ENCODE assay signal across 14 cellular contexts in genomic region chr7:130374507-130374906, GRCh38. TPM values are rescaled to one million over a fixed set of nuclear protein-coding genes. Genes with fewer than 3 reads are reported as not detected.
DNase-seq lines count a peak whose midpoint lies in the region; ATAC-seq and TF ChIP-seq lines count a peak whose summit lies in the region.
"Had no signal": no experiment of that assay in that cellular context is flagged by ENCODE, and none has a peak within 500 bp of the region (broad histone marks: within the 10 kb centered on the region; RNA-seq: fewer than 3 reads in every experiment).

No MANE protein-coding gene starts in this region.

- H3K36me3 ChIP-seq in RWPE2 (ENCODE audit: low read depth) (no peaks in the 10 kb centered on the region), esophagus (ENCODE audit: control insufficient read depth in 2 of 2, insufficient read depth in 2 of 2, low read length in 1 of 2) (no peaks in the 10 kb centered on the region), thymus (ENCODE audit: control insufficient read depth, insufficient read depth) (no peaks in the 10 kb centered on the region)

- H3K4me3 ChIP-seq in RWPE2 (ENCODE audit: severe bottlenecking), result no peak overlapping the region
- H3K4me3 ChIP-seq in esophagus (ENCODE audit: low read depth in 1 of 2, low read length in 2 of 2), result no peak overlapping the region
- no peak overlapping the region for H3K4me3 ChIP-seq in thymus (ENCODE audit: low read length)

- H3K27me3 Mint-ChIP-seq in nephron progenitor cell (ENCODE audit: low read depth, poor library complexity), result no peaks in the 10 kb centered on the region
- H3K27me3 Mint-ChIP-seq in naive thymus-derived CD8-positive, alpha-beta T cell, result no peaks in the 10 kb centered on the region
- H3K27me3 Mint-ChIP-seq: activated CD8-positive, alpha-beta T cell treated with anti-CD3 and anti-CD28 coated beads for 36 hours; activated naive CD4-positive, alpha-beta T cell treated with anti-CD3 and anti-CD28 coated beads, Interleukin-2, amount 50 U/mL, for 24 hours; CD4-positive, CD25-positive, alpha-beta regulatory T cell had no signal

- H3K27ac ChIP-seq in RWPE2 (ENCODE audit: poor library complexity, severe bottlenecking), result peak overlapping the region; percentile 97
- H3K27ac ChIP-seq in esophagus (ENCODE audit: low read depth in 2 of 2, low read length in 1 of 2), result peak overlapping the region; percentile 89 to 93
- H3K27ac ChIP-seq in thymus (ENCODE audit: low read depth), result peak overlapping the region; percentile 68

- POLR2A ChIA-PET in naive thymus-derived CD8-positive, alpha-beta T cell (lab: Charles Lee), result no interaction called here

- no peak for ATAC-seq in RWPE2 (ENCODE audit: low read depth)
- ATAC-seq in naive thymus-derived CD8-positive, alpha-beta T cell, result no peak
- ATAC-seq: activated CD8-positive, alpha-beta T cell treated with anti-CD3 and anti-CD28 coated beads for 36 hours had no signal

- peaks cover 66% of the 10 kb centered on the region for H3K4me1 Mint-ChIP-seq in nephron progenitor cell
- H3K4me1 Mint-ChIP-seq in naive thymus-derived CD8-positive, alpha-beta T cell, result peaks cover under 1 to 33% (median 17%) of the 10 kb centered on the region in 4 donors

- H3K27ac Mint-ChIP-seq in nephron progenitor cell, result peak overlapping the region; percentile 100
- H3K27ac Mint-ChIP-seq in naive thymus-derived CD8-positive, alpha-beta T cell, result peak overlapping the region in 3 of 10 donors; percentile 8 to 89 (median 17)
- H3K27ac Mint-ChIP-seq: activated CD8-positive, alpha-beta T cell treated with anti-CD3 and anti-CD28 coated beads for 36 hours; activated naive CD4-positive, alpha-beta T cell treated with anti-CD3 and anti-CD28 coated beads, Interleukin-2, amount 50 U/mL, for 24 hours had no signal

- TF ChIP-seq CTCF in RWPE2 (IDR thresholded peaks at IDR 0.05; ENCODE audit: poor library complexity, severe bottlenecking) (no peak), nephron progenitor cell (IDR thresholded peaks at IDR 0.05) (no peak)

- 77 to 95% methylated on average over 6 of the region's 6 CpGs for WGBS in esophagus, 2 donors
- WGBS in thymus, result 98% methylated on average over 6 of the region's 6 CpGs

- H3K27me3 ChIP-seq in RWPE2 (ENCODE audit: insufficient read depth, poor library complexity, severe bottlenecking) (no peaks in the 10 kb centered on the region), esophagus (ENCODE audit: control insufficient read depth in 1 of 2, insufficient read depth in 2 of 2, low read length in 2 of 2) (no peaks in the 10 kb centered on the region), thymus (ENCODE audit: control insufficient read depth, insufficient read depth) (no peaks in the 10 kb centered on the region)

- DNase-seq in RWPE2 (ENCODE audit: low spot score) (no peak), nephron progenitor cell (no peak), NCI-H2107 (lab: John Stamatoyannopoulos, UW) (no peak), NCI-H2029 (lab: John Stamatoyannopoulos, UW) (no peak), SKM-1 (lab: John Stamatoyannopoulos, UW; ENCODE audit: unreplicated experiment) (no peak)
- DNase-seq in naive thymus-derived CD8-positive, alpha-beta T cell, result no peak
- DNase-seq: activated CD8-positive, alpha-beta T cell treated with anti-CD3 and anti-CD28 coated beads for 36 hours; CD4-positive, CD25-positive, alpha-beta regulatory T cell; T-helper 2 cell had no signal

- H3K4me1 ChIP-seq in RWPE2 (ENCODE audit: insufficient read depth, poor library complexity, severe bottlenecking), result peaks cover 41% of the 10 kb centered on the region
- H3K4me1 ChIP-seq in esophagus (ENCODE audit: control insufficient read depth in 2 of 2, insufficient read depth in 2 of 2, low read length in 1 of 2), result peaks cover 6 to 22% of the 10 kb centered on the region in 2 donors
- peaks cover 13% of the 10 kb centered on the region for H3K4me1 ChIP-seq in thymus (ENCODE audit: control insufficient read depth, insufficient read depth, low read length)

- H3K36me3 Mint-ChIP-seq in nephron progenitor cell (ENCODE audit: low read depth), result peaks cover 29% of the 10 kb centered on the region
- H3K36me3 Mint-ChIP-seq in naive thymus-derived CD8-positive, alpha-beta T cell, result peaks cover 0 to 13% (median 8%) of the 10 kb centered on the region in 3 donors
- H3K36me3 Mint-ChIP-seq: activated naive CD4-positive, alpha-beta T cell treated with anti-CD3 and anti-CD28 coated beads, Interleukin-2, amount 50 U/mL, for 24 hours had no signal

- no peaks in the 10 kb centered on the region for H3K9me3 ChIP-seq in RWPE2 (ENCODE audit: severe bottlenecking)
- H3K9me3 ChIP-seq in esophagus (ENCODE audit: control insufficient read depth in 2 of 2, insufficient read depth in 1 of 2, low read depth in 1 of 2, low read length in 1 of 2), result peaks cover 0 to 7% of the 10 kb centered on the region in 2 donors
- peaks cover 4% of the 10 kb centered on the region for H3K9me3 ChIP-seq in thymus (ENCODE audit: control insufficient read depth)

- H3K4me3 Mint-ChIP-seq in nephron progenitor cell, result no peak overlapping the region
- H3K4me3 Mint-ChIP-seq in naive thymus-derived CD8-positive, alpha-beta T cell, result no peak overlapping the region
- H3K4me3 Mint-ChIP-seq: activated CD8-positive, alpha-beta T cell treated with anti-CD3 and anti-CD28 coated beads for 36 hours; activated naive CD4-positive, alpha-beta T cell treated with anti-CD3 and anti-CD28 coated beads, Interleukin-2, amount 50 U/mL, for 24 hours; CD4-positive, CD25-positive, alpha-beta regulatory T cell had no signal

- peaks cover 43% of the 10 kb centered on the region for H3K9me3 Mint-ChIP-seq in nephron progenitor cell
- H3K9me3 Mint-ChIP-seq in naive thymus-derived CD8-positive, alpha-beta T cell, result peaks cover 0 to 14% (median 8%) of the 10 kb centered on the region in 9 donors
- H3K9me3 Mint-ChIP-seq: activated naive CD4-positive, alpha-beta T cell treated with anti-CD3 and anti-CD28 coated beads, Interleukin-2, amount 50 U/mL, for 24 hours had no signal

RNA-seq across cellular contexts. Expression of gene CPA1, which starts 5.8 kb away (rescaled TPM):
- polyA plus RNA-seq in esophagus (1 to 10 TPM in 1 of 2 donors, under 1 TPM in 1; 0.20 to 1.1 TPM), thymus (0.21 TPM)
- total RNA-seq in naive thymus-derived CD8-positive, alpha-beta T cell, result not detected
- under 1 TPM in 1 of 3 donors, not detected in 2; 0.26 TPM for polyA plus RNA-seq in naive thymus-derived CD8-positive, alpha-beta T cell
- total RNA-seq: activated CD8-positive, alpha-beta T cell treated with anti-CD3 and anti-CD28 coated beads for 36 hours; CD4-positive, CD25-positive, alpha-beta regulatory T cell; dermis microvascular lymphatic vessel endothelial cell; lung microvascular endothelial cell had no signal

RNA-seq across cellular contexts. Expression of gene CPA5, which starts 29.9 kb away (rescaled TPM):
- polyA plus RNA-seq in esophagus (under 1 TPM; 0.01 to 0.04 TPM), thymus (6.7 TPM)
- 10 to 100 TPM in 1 of 2 experiments, 1 to 10 TPM in 1; 9.4 to 14.7 TPM for total RNA-seq in naive thymus-derived CD8-positive, alpha-beta T cell
- polyA plus RNA-seq in naive thymus-derived CD8-positive, alpha-beta T cell, result 100 to 1,000 TPM in 1 of 3 donors, 10 to 100 TPM in 2; 56.8 to 159 (median 69.2) TPM
- total RNA-seq: dermis microvascular lymphatic vessel endothelial cell, lung microvascular endothelial cell had no signal
